In the genomic region with DNA sequence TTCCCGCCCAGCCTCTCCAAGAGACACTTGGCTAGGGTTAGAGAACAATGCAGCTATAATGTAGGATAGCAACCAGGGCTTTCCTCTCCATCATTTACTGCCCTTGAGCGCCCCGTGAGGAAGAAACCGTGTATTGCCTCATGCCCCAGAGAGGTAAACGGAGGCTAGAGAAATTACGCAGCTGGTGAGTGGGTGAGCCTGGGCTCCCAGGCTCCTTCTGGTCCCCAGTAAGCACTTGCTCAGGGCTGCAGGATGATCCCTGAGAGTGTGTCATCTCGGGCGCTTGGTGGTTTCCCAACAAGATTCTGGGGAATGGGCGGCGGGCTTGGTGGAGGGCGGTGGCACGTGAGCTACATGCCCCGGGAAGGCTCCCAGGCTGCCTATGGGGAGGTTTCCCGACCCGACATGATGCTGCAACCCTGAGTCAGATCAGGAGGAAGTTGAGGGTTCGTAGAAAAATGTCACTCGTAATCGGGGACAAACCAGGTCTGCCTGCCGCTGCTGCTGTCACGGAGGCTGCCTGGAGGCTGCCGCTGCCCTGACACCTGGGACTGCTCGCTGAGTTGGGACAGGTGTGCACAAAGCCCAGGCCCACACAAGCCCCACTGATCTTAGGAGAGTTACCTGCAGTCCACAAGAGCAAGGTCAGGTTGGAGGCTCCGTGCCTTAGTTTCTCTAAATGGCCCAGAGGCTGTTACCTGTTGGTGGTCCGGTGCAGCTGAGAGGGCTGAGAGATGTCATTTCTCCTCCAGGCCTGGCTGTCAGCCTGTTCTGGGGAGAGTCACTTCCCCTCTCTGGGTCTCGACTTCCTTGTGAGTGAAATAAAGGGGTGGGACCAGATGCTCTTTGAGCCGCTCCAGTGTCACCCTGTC, we compare ENCODE assay signal across 8 cellular contexts. TPM values are rescaled to one million over a fixed set of nuclear protein-coding genes. Genes with fewer than 3 reads are reported as not detected.
DNase-seq lines count a peak whose midpoint lies in the region; ATAC-seq, FAIRE-seq and TF ChIP-seq lines count a peak whose summit lies in the region.

A gene with protein sequence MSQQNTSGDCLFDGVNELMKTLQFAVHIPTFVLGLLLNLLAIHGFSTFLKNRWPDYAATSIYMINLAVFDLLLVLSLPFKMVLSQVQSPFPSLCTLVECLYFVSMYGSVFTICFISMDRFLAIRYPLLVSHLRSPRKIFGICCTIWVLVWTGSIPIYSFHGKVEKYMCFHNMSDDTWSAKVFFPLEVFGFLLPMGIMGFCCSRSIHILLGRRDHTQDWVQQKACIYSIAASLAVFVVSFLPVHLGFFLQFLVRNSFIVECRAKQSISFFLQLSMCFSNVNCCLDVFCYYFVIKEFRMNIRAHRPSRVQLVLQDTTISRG (minus strand): TSS at position 773 of the 872 bp plus-strand sequence. CDS start 14,280 bp downstream, outside the sequence.

- peak within 1 kb of the TSS; percentile 87 for H3K4me3 Mint-ChIP-seq in CD8-positive, alpha-beta T cell

- no peak within 1 kb of the TSS for H2AK5ac ChIP-seq in H1 (ENCODE audit: low read depth, low read length)

- no peak for TF ChIP-seq EP300 in H1 (IDR thresholded peaks at IDR 0.05; ENCODE audit: borderline replicate concordance in 1 of 2, low read depth in 2 of 2, low read length in 2 of 2)

- no peaks in the 10 kb centered on the region for H3K36me3 ChIP-seq in CD8-positive, alpha-beta T cell (ENCODE audit: insufficient read depth, low read length)
- H3K36me3 ChIP-seq in H1 (ENCODE audit: control insufficient read depth in 2 of 4, insufficient read depth in 4 of 4, low read length in 3 of 4), result no peaks in the 10 kb centered on the region

- H3K4me3 ChIP-seq in CD8-positive, alpha-beta T cell (ENCODE audit: low read depth, low read length), result peak within 1 kb of the TSS; percentile 72
- no peak within 1 kb of the TSS for H3K4me3 ChIP-seq in H1 (ENCODE audit: extremely low read depth in 1 of 4, insufficient read depth in 2 of 4, low read depth in 3 of 4, low read length in 4 of 4)

- H3K18ac ChIP-seq in H1 (ENCODE audit: extremely low read depth, low read length), result no peak within 1 kb of the TSS

- H2BK120ac ChIP-seq in H1 (replicated peaks; ENCODE audit: low read depth, low read length), result no peak within 1 kb of the TSS

- H4K5ac ChIP-seq in H1 (ENCODE audit: insufficient read length, low read depth, low read length), result no peak within 1 kb of the TSS

- no peak within 1 kb of the TSS; the same call in 1 of the 2 replicates for H2BK5ac ChIP-seq in H1 (ENCODE audit: low read depth, low read length)

- WGBS in H1 (ENCODE audit: extremely low coverage in 1 of 2, insufficient coverage in 1 of 2, insufficient read length in 1 of 2, insufficient replicate concordance in 2 of 2, low coverage in 1 of 2, low lambda C conversion rate in 2 of 2, missing lambda C conversion rate in 1 of 2), 2 experiments, result 77% methylated on average over 26 of the region's 26 CpGs; no CpG with 5 or more reads in 1 of the 2 experiments

- H3K79me1 ChIP-seq in H1 (ENCODE audit: low read depth, low read length), result no peaks in the 10 kb centered on the region

- H3K9ac ChIP-seq in H1 (replicated peaks in 1 of 4; ENCODE audit: extremely low read depth in 1 of 4, low read depth in 3 of 4, low read length in 3 of 4), result no peak within 1 kb of the TSS

- no peak within 1 kb of the TSS for H3K56ac ChIP-seq in H1 (replicated peaks; ENCODE audit: insufficient read length, low read depth, low read length)

- no peaks in the 10 kb centered on the region for H3K79me2 ChIP-seq in H1 (ENCODE audit: control insufficient read depth in 1 of 2, insufficient read depth in 2 of 2, low read length in 2 of 2)

- H3K23me2 ChIP-seq in H1 (ENCODE audit: low read depth, low read length), result no peaks in the 10 kb centered on the region

- POLR2A ChIA-PET in CD8-positive, alpha-beta T cell (lab: Charles Lee), result interaction anchor here (0.7 to 1.5 kb wide), 3 partner anchors 39 to 100 kb away, joined by 3 to 5 read pairs (median 3); no protein-coding TSS in a partner anchor
- POLR2A ChIA-PET in H1 (lab: Charles Lee; ENCODE audit: partially characterized antibody), result interaction anchor here (1.1 to 1.8 kb wide), 3 partner anchors 52 to 82 kb away, joined by 3 to 7 read pairs (median 3); no protein-coding TSS in a partner anchor

- DNase-seq in CD8-positive, alpha-beta T cell, result peak in 6 of 7 experiments; percentile 24 to 71 (median 48)
- peak; percentile 87 for DNase-seq in activated CD4-positive, alpha-beta T cell treated with anti-CD3 and anti-CD28 coated beads for 48 hours
- DNase-seq in H1 (ENCODE audit: low read depth in 1 of 2, low spot score in 2 of 2) (peak in 1 of 2 experiments; percentile 83), SW480 (ENCODE audit: low spot score) (no peak)
- DNase-seq in stimulated activated CD4-positive, alpha-beta T cell treated with anti-CD3 and anti-CD28 coated beads, Interleukin-4, amount 100 ng/mL, for 1 hour, result peak; percentile 81

- H3K36me3 Mint-ChIP-seq in CD8-positive, alpha-beta T cell, result no peaks in the 10 kb centered on the region

- CTCF ChIA-PET in CD8-positive, alpha-beta T cell (lab: Charles Lee), result interaction anchor here (0.8 to 3.5 kb wide), 18 partner anchors 12 to 272 kb away, joined by 3 to 27 read pairs (median 4); no protein-coding TSS in a partner anchor
- CTCF ChIA-PET in H1 (lab: Charles Lee; ENCODE audit: partially characterized antibody), result interaction anchor here (0.6 to 15.3 kb wide), 45 partner anchors 9 to 493 kb away, joined by 3 to 332 read pairs (median 4); a partner anchor contains a TSS

- no peaks in the 10 kb centered on the region for H4K20me1 ChIP-seq in H1 (replicated peaks in 1 of 2; ENCODE audit: control insufficient read depth in 1 of 2, insufficient read depth in 2 of 2, low read length in 2 of 2)

- TF ChIP-seq POLR2A in H1 (IDR thresholded peaks at IDR 0.05; ENCODE audit: control extremely low read depth in 1 of 2, low read depth in 2 of 2, low read length in 2 of 2), result no peak

- no peak within 1 kb of the TSS for H3K23ac ChIP-seq in H1 (ENCODE audit: insufficient read length)

- intact Hi-C loops in CD8-positive, alpha-beta T cell (cut with DNase I, micrococcal nuclease), result loop anchor here (1.0 to 5.0 kb wide), 4 partner anchors 8 to 48 kb away; no protein-coding TSS in a partner anchor

- peaks cover 40% of the 10 kb centered on the region for H3K4me1 ChIP-seq in CD8-positive, alpha-beta T cell (ENCODE audit: insufficient read depth, low read length)
- H3K4me1 ChIP-seq in H1 (replicated peaks in 1 of 4; ENCODE audit: control insufficient read depth in 3 of 4, insufficient read depth in 4 of 4, low read length in 3 of 4), result peaks cover 0 to 3% (median 2%) of the 10 kb centered on the region in 4 experiments; a peak in 2 of 7 replicates

- H2AFZ ChIP-seq in H1 (ENCODE audit: low read length), result peak within 1 kb of the TSS; percentile 48; the same call in 1 of the 2 replicates

- no peaks in the 10 kb centered on the region for H3K27me3 ChIP-seq in CD8-positive, alpha-beta T cell (ENCODE audit: insufficient read depth, low read length)
- H3K27me3 ChIP-seq in H1 (replicated peaks in 1 of 4; ENCODE audit: control insufficient read depth in 3 of 4, extremely low read depth in 1 of 4, insufficient read depth in 3 of 4, low read length in 3 of 4), result no peaks in the 10 kb centered on the region

- no peak within 1 kb of the TSS for H3K4me2 ChIP-seq in H1 (ENCODE audit: insufficient read depth in 1 of 2, low read depth in 2 of 2, low read length in 2 of 2)

- no peaks in the 10 kb centered on the region for H3K9me3 ChIP-seq in CD8-positive, alpha-beta T cell (ENCODE audit: low read length)
- H3K9me3 ChIP-seq in H1 (ENCODE audit: insufficient read depth in 2 of 2, low read depth in 1 of 2, low read length in 1 of 2), result no peaks in the 10 kb centered on the region

- H3K4ac ChIP-seq in H1 (replicated peaks; ENCODE audit: insufficient read length, low read depth, low read length), result no peak within 1 kb of the TSS

- H2BK15ac ChIP-seq in H1 (ENCODE audit: low read length), result no peak within 1 kb of the TSS

- peaks cover 59% of the 10 kb centered on the region for H3K4me1 Mint-ChIP-seq in CD8-positive, alpha-beta T cell (ENCODE audit: low read depth)

- TF ChIP-seq RAD21 in H1 (IDR thresholded peaks at IDR 0.05 in 1 of 2, conservative IDR thresholded peaks at IDR 0.05 in 1 of 2; ENCODE audit: low read depth in 2 of 2, low read length in 2 of 2), result peak; percentile 66 to 76

- ATAC-seq in CD8-positive, alpha-beta T cell, result peak; percentile 77
- peak; percentile 43 for ATAC-seq in GM19372 (IDR thresholded peaks at IDR 0.05; ENCODE audit: low read depth, unreplicated experiment)
- peak; percentile 42 for ATAC-seq in HG03439 (IDR thresholded peaks at IDR 0.05; ENCODE audit: unreplicated experiment)
- no peak for ATAC-seq in GM19467 (IDR thresholded peaks at IDR 0.05; ENCODE audit: unreplicated experiment)

- H3K27ac ChIP-seq in CD8-positive, alpha-beta T cell (ENCODE audit: low read depth, low read length), result peak within 1 kb of the TSS; percentile 59
- H3K27ac ChIP-seq in H1 (ENCODE audit: low read depth, low read length), result no peak within 1 kb of the TSS

- no peak within 1 kb of the TSS for H2BK20ac ChIP-seq in H1 (ENCODE audit: low read length)

- H3K14ac ChIP-seq in H1 (ENCODE audit: insufficient read length), result no peak within 1 kb of the TSS

- H3K27me3 Mint-ChIP-seq in CD8-positive, alpha-beta T cell (ENCODE audit: low read depth), result no peaks in the 10 kb centered on the region

- no peaks in the 10 kb centered on the region for H3K9me3 Mint-ChIP-seq in CD8-positive, alpha-beta T cell

- peak within 1 kb of the TSS; percentile 47; the same call in 1 of the 2 replicates for H4K8ac ChIP-seq in H1 (ENCODE audit: extremely low read depth, insufficient read depth, low read length)

- no peak within 1 kb of the TSS for H4K91ac ChIP-seq in H1 (replicated peaks; ENCODE audit: insufficient read length, low read length)

- TF ChIP-seq CTCF in CD8-positive, alpha-beta T cell (IDR thresholded peaks at IDR 0.05), result peak; percentile 43
- TF ChIP-seq CTCF in H1 (IDR thresholded peaks at IDR 0.05; ENCODE audit: control extremely low read depth in 1 of 3, insufficient read depth in 1 of 3, low read depth in 1 of 3, low read length in 3 of 3), result peak; percentile 61 to 78 (median 73)

- peak within 1 kb of the TSS; percentile 95 for H3K27ac Mint-ChIP-seq in CD8-positive, alpha-beta T cell

- peak; percentile 75 for FAIRE-seq in H1 (lab: Jason Lieb, UNC)

- H2BK12ac ChIP-seq in H1 (ENCODE audit: low read depth, low read length), result peak within 1 kb of the TSS; percentile 39; the same call in 1 of the 2 replicates

RNA-seq across cellular contexts. Expression of the gene that starts here (rescaled TPM):
- 1 to 10 TPM; 3.2 to 3.4 TPM for total RNA-seq in CD8-positive, alpha-beta T cell
- not detected in 2 replicates for total RNA-seq in H1 (2021; fragmentation: NEBNext Ultra II Directional; extraction: Animal tissue kit (Norgen Biotek cat#: 25700))
- not detected in 2 replicates for polyA plus RNA-seq in H1 (2011; rRNA removed)
- not detected for polyA plus RNA-seq in H1 (2011; cell fraction: cytosol; rRNA removed)
- not detected for polyA plus RNA-seq in H1 (2011; cell fraction: nucleus; rRNA removed)
- not detected in 4 replicates for polyA plus RNA-seq in H1 (2012, experiment 1 of 2)
- not detected for polyA plus RNA-seq in H1 (2012, experiment 2 of 2)
- not detected for polyA plus RNA-seq in H1 (2013, experiment 1 of 2)
- polyA plus RNA-seq in H1 (2013, experiment 2 of 2), result not detected
- polyA minus RNA-seq in H1 (2011; rRNA and poly(A)+ RNA removed), result not detected in 2 replicates
- not detected for polyA minus RNA-seq in H1 (2011; cell fraction: cytosol; rRNA and poly(A)+ RNA removed)
- not detected for polyA minus RNA-seq in H1 (2011; cell fraction: nucleus; rRNA and poly(A)+ RNA removed)
